In the genomic region with DNA sequence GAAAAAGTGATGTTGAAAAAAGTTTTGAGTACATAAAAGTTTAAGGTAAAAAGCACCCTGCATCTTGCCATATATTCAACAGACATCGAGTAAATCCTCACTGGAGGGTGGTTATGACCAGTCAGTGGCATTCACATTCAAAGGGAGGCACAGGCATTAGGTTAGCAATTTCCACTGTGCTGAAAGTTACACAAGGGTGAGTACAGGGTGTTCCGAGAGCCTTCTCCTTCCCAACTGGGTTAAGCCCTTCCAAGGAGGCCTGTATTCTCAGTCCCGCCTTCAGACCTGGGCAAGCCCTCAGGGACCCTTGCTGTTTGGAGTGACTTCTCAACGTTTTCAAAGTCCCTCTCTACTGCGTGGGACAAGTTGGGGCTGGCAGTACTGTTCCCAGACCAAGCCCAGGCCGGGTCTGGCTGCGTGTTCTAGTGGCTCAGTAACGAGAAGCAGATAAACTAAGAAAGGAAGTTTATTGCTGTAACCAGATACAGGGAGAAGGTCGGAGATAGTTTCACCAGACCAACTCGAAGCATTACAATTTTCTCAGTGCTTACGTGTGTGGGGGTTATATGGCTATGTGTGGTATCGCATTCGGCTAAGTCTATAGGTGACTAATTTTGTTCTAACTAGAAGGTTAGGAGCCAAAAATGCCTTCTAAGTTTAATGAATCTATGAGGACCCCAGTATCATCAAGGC, we compare ENCODE assay signal across 14 cellular contexts. TPM values are rescaled to one million over a fixed set of nuclear protein-coding genes. Genes with fewer than 3 reads are reported as not detected.
"Had no signal": no experiment of that assay in that cellular context is flagged by ENCODE, and none has a peak within 500 bp of the region (broad histone marks: within the 10 kb centered on the region; RNA-seq: fewer than 3 reads in every experiment).

No MANE protein-coding gene starts in this region.

- DNase-seq: activated CD4-positive, alpha-beta T cell treated with anti-CD3 and anti-CD28 coated beads for 4 hours; activated naive CD4-positive, alpha-beta T cell treated with Interleukin-2 at 50 U/mL for 16 hours; activated naive CD8-positive, alpha-beta T cell treated with anti-CD3 and anti-CD28 coated beads, Interleukin-2, amount 50 U/mL, for 24 hours; central memory CD4-positive, alpha-beta T cell; effector CD4-positive, alpha-beta T cell; left cardiac atrium; stomach had no signal

- H3K27me3 ChIP-seq: stomach had no signal

- H3K27ac ChIP-seq: coronary artery, skin epidermis, stomach, thoracic aorta had no signal

- H3K27me3 Mint-ChIP-seq: activated naive CD8-positive, alpha-beta T cell treated with anti-CD3 and anti-CD28 coated beads, Interleukin-2, amount 50 U/mL, for 24 hours had no signal

- H3K4me3 ChIP-seq: coronary artery, skin epidermis, stomach, thoracic aorta had no signal

- H3K9me3 ChIP-seq: stomach, thoracic aorta had no signal

- H3K36me3 ChIP-seq: stomach, thoracic aorta had no signal

- H3K9me3 Mint-ChIP-seq: activated naive CD8-positive, alpha-beta T cell treated with anti-CD3 and anti-CD28 coated beads, Interleukin-2, amount 50 U/mL, for 24 hours; activated T-helper 1 cell treated with anti-CD3 and anti-CD28 coated beads, Interleukin-12 subunit alpha, Interleukin-12 subunit beta, Interleukin-2, Interleukin-4 antibody, amounts not matched to agents 30 ng/mL and 10 ng/mL and 1 ng/mL, durations not matched to agents 14 hours and 24 hours and 36 hours; nephron had no signal

- H3K4me1 Mint-ChIP-seq: nephron had no signal

- H3K27ac Mint-ChIP-seq: activated naive CD8-positive, alpha-beta T cell treated with anti-CD3 and anti-CD28 coated beads, Interleukin-2, amount 50 U/mL, for 24 hours; activated T-helper 1 cell treated with anti-CD3 and anti-CD28 coated beads, Interleukin-12 subunit alpha, Interleukin-12 subunit beta, Interleukin-2, Interleukin-4 antibody, amounts not matched to agents 30 ng/mL and 10 ng/mL and 1 ng/mL, durations not matched to agents 14 hours and 24 hours and 36 hours; nephron had no signal

- H3K4me3 Mint-ChIP-seq: activated naive CD8-positive, alpha-beta T cell treated with anti-CD3 and anti-CD28 coated beads, Interleukin-2, amount 50 U/mL, for 24 hours; activated T-helper 1 cell treated with anti-CD3 and anti-CD28 coated beads, Interleukin-12 subunit alpha, Interleukin-12 subunit beta, Interleukin-2, Interleukin-4 antibody, amounts not matched to agents 30 ng/mL and 10 ng/mL and 1 ng/mL, durations not matched to agents 14 hours and 24 hours and 36 hours; nephron had no signal

- ATAC-seq: activated naive CD8-positive, alpha-beta T cell treated with anti-CD3 and anti-CD28 coated beads, Interleukin-2, amount 50 U/mL, for 24 hours; left cardiac atrium had no signal

RNA-seq across cellular contexts. Expression of gene CFAP77, which starts 42.3 kb away (rescaled TPM):
- total RNA-seq: activated T-helper 1 cell treated with anti-CD3 and anti-CD28 coated beads, Interleukin-12 subunit alpha, Interleukin-12 subunit beta, Interleukin-2, Interleukin-4 antibody, amounts not matched to agents 30 ng/mL and 10 ng/mL and 1 ng/mL, durations not matched to agents 14 hours and 24 hours and 36 hours; epithelial cell of proximal tubule; glomerular endothelial cell; stomach; thoracic aorta had no signal
- polyA plus RNA-seq: stomach had no signal
